In the genomic region with DNA sequence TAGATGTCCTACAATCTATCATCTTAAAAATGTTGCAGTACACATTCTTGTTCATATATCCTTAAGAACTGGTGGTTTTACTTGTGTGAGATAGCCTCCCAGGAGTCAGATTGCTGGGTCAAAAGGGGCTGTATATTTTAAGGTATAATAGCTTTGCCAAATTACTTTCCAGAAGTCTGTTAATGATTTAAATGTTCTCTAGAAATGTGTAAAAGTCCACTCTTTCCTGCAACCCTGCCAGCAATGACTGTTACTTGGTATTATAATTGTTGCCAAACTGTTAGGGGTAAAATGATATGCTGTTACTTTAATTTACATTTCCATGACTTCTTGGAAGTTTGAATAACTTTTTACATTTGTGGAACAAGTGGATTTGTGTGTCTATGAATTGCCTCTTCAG, we compare ENCODE assay signal across 27 cellular contexts.
DNase-seq lines count a peak whose midpoint lies in the region; ATAC-seq, FAIRE-seq and TF ChIP-seq lines count a peak whose summit lies in the region.
"Had no signal": no experiment of that assay in that cellular context is flagged by ENCODE, and none has a peak within 500 bp of the region (broad histone marks: within the 10 kb centered on the region; RNA-seq: fewer than 3 reads in every experiment).

No MANE protein-coding gene starts in this region.

- no peak for TF ChIP-seq CTCF in kidney (IDR thresholded peaks at IDR 0.05; ENCODE audit: borderline replicate concordance, extremely low read depth, insufficient read depth)
- TF ChIP-seq CTCF in upper lobe of right lung (IDR thresholded peaks at IDR 0.05) = no peak

- DNase-seq in RCC 7860 (ENCODE audit: low spot score) = no peak
- DNase-seq in kidney = no peak
- DNase-seq in left lobe of liver (ENCODE audit: low spot score) = no peak
- DNase-seq in renal cortical epithelial cell (ENCODE audit: low read depth) = peak; percentile 85
- no peak for DNase-seq in amygdala (lab: John Stamatoyannopoulos, UW)
- no peak for DNase-seq in retina
- no peak for DNase-seq in upper lobe of right lung
- DNase-seq: 8988T; ACHN; BE2C; C1 segment of cervical spinal cord; CD4-positive, alpha-beta memory T cell; CD4-positive, CD25-positive, alpha-beta regulatory T cell; CD8-positive, alpha-beta memory T cell; COR-L47; DMS 273 treated with DMSO at 0.1 percent for 48 hours; DMS153; DMS53; DMS79; DND-41; EL; GDM1 had no signal

- no peaks in the 10 kb centered on the region for H3K27me3 ChIP-seq in upper lobe of right lung
- H3K27me3 ChIP-seq: BE2C, BLaER1 had no signal

- H3K9me3 ChIP-seq in kidney (ENCODE audit: control insufficient read depth in 1 of 2, low read length in 2 of 2) (no peaks in the 10 kb centered on the region), upper lobe of right lung (no peaks in the 10 kb centered on the region)
- H3K9me3 ChIP-seq: BE2C, BLaER1 had no signal

- intact Hi-C loops in kidney (cut with DNase I) = no loop called here
- intact Hi-C loops in upper lobe of right lung (cut with DNase I) = no loop called here

- ATAC-seq in left lobe of liver = peak; percentile 83
- ATAC-seq in upper lobe of right lung = no peak
- ATAC-seq: GM12878 had no signal

- H3K9ac ChIP-seq in kidney (ENCODE audit: low read length in 2 of 2) = no peak overlapping the region
- H3K9ac ChIP-seq: BLaER1 had no signal

- no peak overlapping the region for H3K4me3 ChIP-seq in kidney (ENCODE audit: low read length in 2 of 2)
- no peak overlapping the region for H3K4me3 ChIP-seq in upper lobe of right lung
- H3K4me3 ChIP-seq: BLaER1, GM12878 had no signal

- FAIRE-seq in RCC 7860 (lab: Jason Lieb, UNC) (peak; percentile 63), kidney (lab: Jason Lieb, UNC) (peak; percentile 89)
- FAIRE-seq: A204.1, GM12878, GM12892, GM18507 had no signal

- peaks cover 0 to 4% of the 10 kb centered on the region in 2 donors for H3K4me1 ChIP-seq in kidney (ENCODE audit: control insufficient read depth in 1 of 2, insufficient read depth in 1 of 2, low read depth in 1 of 2, low read length in 2 of 2)
- no peaks in the 10 kb centered on the region for H3K4me1 ChIP-seq in upper lobe of right lung

- no peaks in the 10 kb centered on the region for H3K36me3 ChIP-seq in kidney (ENCODE audit: control insufficient read depth in 1 of 2, insufficient read depth in 2 of 2, low read length in 2 of 2)
- H3K36me3 ChIP-seq in upper lobe of right lung = no peaks in the 10 kb centered on the region
- H3K36me3 ChIP-seq: BE2C, BLaER1 had no signal

- H3K27ac ChIP-seq in kidney (ENCODE audit: low read depth in 2 of 2, low read length in 2 of 2) (no peak overlapping the region), upper lobe of right lung (no peak overlapping the region)
- H3K27ac ChIP-seq: BLaER1 had no signal
